Comparison of ENCODE assay signal across 34 cellular contexts in genomic region chr3:97391167-97391566, GRCh38.
"Had no signal": no experiment of that assay in that cellular context is flagged by ENCODE, and none has a peak within 500 bp of the region (broad histone marks: within the 10 kb centered on the region; RNA-seq: fewer than 3 reads in every experiment).

No MANE protein-coding gene starts in this region.

- H3K27ac ChIP-seq: KMS-11 had no signal

- H3K4me3 ChIP-seq: MG63 had no signal

- H3K27me3 ChIP-seq: MG63 had no signal

- DNase-seq: Karpas-422, Kasumi-1, MG63, MM.1S, MV-4-11, NCI-H1048, NCI-H1092, NCI-H1092 treated with DMSO at 0.1 percent for 48 hours, NCI-H1105, NCI-H1105 treated with DMSO at 0.1 percent for 48 hours, NCI-H1417, NCI-H1436, NCI-H1436 treated with DMSO at 0.1 percent for 48 hours, NCI-H146, NCI-H1694, NCI-H1694 treated with DMSO at 0.1 percent for 48 hours, NCI-H187, NCI-H187 treated with DMSO at 0.1 percent for 48 hours, NCI-H1930, NCI-H2029, NCI-H2029 treated with DMSO at 0.1 percent for 48 hours, NCI-H2081, NCI-H2081 treated with DMSO at 0.1 percent for 48 hours, NCI-H2107, NCI-H2171, NCI-H2171 treated with DMSO at 0.1 percent for 48 hours, NCI-H2227 treated with DMSO at 0.1 percent for 48 hours, NCI-H226, NCI-H345, NCI-H446, NCI-H446 treated with DMSO at 0.1 percent for 48 hours, NCI-H510A, NCI-H510A treated with DMSO at 0.1 percent for 48 hours had no signal

- H3K36me3 ChIP-seq: MG63 had no signal

- H3K9me3 ChIP-seq: MG63 had no signal
